ENCODE assay signal across 16 cellular contexts in genomic region chr18:6280344-6280743, GRCh38.
DNase-seq lines count a peak whose midpoint lies in the region; ATAC-seq and TF ChIP-seq lines count a peak whose summit lies in the region.
"Had no signal": no experiment of that assay in that cellular context is flagged by ENCODE, and none has a peak within 500 bp of the region (broad histone marks: within the 10 kb centered on the region; RNA-seq: fewer than 3 reads in every experiment).

No MANE protein-coding gene starts in this region.

- H3K4me3 Mint-ChIP-seq in endodermal cell (no peak overlapping the region), nephron progenitor cell (no peak overlapping the region)
- H3K4me3 Mint-ChIP-seq: CD4-positive, alpha-beta memory T cell; GM23338; H9 had no signal

- H3K27ac ChIP-seq in cardiac muscle cell, result peak overlapping the region; percentile 91
- H3K27ac ChIP-seq in endodermal cell (ENCODE audit: low read depth, low read length), result peak overlapping the region; percentile 44

- WGBS in endodermal cell (ENCODE audit: insufficient coverage in 1 of 2, insufficient read length in 1 of 2), 2 experiments, result 100% methylated on average over 1 of the region's 1 CpG; no CpG with 5 or more reads in 1 of the 2 experiments

- intact Hi-C loops in left ventricle myocardium superior (cut with micrococcal nuclease), result no loop called here

- H3K4me1 Mint-ChIP-seq in endodermal cell, result peaks cover 8% of the 10 kb centered on the region
- H3K4me1 Mint-ChIP-seq in nephron progenitor cell, result peaks cover 36% of the 10 kb centered on the region
- H3K4me1 Mint-ChIP-seq: CD4-positive, alpha-beta memory T cell; GM23338; H9 had no signal

- H3K9me3 Mint-ChIP-seq in endodermal cell (peaks cover 4% of the 10 kb centered on the region), nephron progenitor cell (peaks cover 10% of the 10 kb centered on the region)
- H3K9me3 Mint-ChIP-seq: GM23338, H9 had no signal

- DNase-seq in cardiac muscle cell (ENCODE audit: low read depth in 1 of 2, low spot score in 1 of 2) (no peak), left ventricle myocardium superior (no peak), endodermal cell (no peak), nephron progenitor cell (no peak), NCI-H2196 (lab: John Stamatoyannopoulos, UW; ENCODE audit: unreplicated experiment) (no peak)
- DNase-seq: C1 segment of cervical spinal cord; Calu3; CD4-positive, alpha-beta memory T cell; COR-L47; DMS53; DMS79 treated with DMSO at 0.1 percent for 48 hours; GF-D8; H9 had no signal

- no peak overlapping the region for H3K9ac ChIP-seq in endodermal cell (ENCODE audit: extremely low read depth, low read length, poor library complexity, severe bottlenecking)

- H3K4me1 ChIP-seq in cardiac muscle cell (ENCODE audit: low read depth), result peaks cover 74% of the 10 kb centered on the region
- H3K4me1 ChIP-seq in endodermal cell (ENCODE audit: control insufficient read depth, insufficient read depth, low read length), result peaks cover 10% of the 10 kb centered on the region

- no peaks in the 10 kb centered on the region for H3K9me3 ChIP-seq in cardiac muscle cell (ENCODE audit: low read depth)
- H3K9me3 ChIP-seq in endodermal cell (ENCODE audit: control insufficient read depth, low read length), result no peaks in the 10 kb centered on the region

- ATAC-seq in left ventricle myocardium superior (no peak), HG03045 (IDR thresholded peaks at IDR 0.05; ENCODE audit: unreplicated experiment) (no peak)
- ATAC-seq: GM23338, HCT116 had no signal

- peaks cover 4% of the 10 kb centered on the region for H3K27me3 Mint-ChIP-seq in endodermal cell (ENCODE audit: insufficient read depth)
- peaks cover 7% of the 10 kb centered on the region for H3K27me3 Mint-ChIP-seq in nephron progenitor cell (ENCODE audit: low read depth, poor library complexity)

- TF ChIP-seq CTCF in cardiac muscle cell (IDR thresholded peaks at IDR 0.05; ENCODE audit: low read depth, low read length) (no peak), endodermal cell (conservative IDR thresholded peaks at IDR 0.05) (no peak), nephron progenitor cell (IDR thresholded peaks at IDR 0.05) (no peak)

- H3K36me3 ChIP-seq in cardiac muscle cell, result no peaks in the 10 kb centered on the region
- no peaks in the 10 kb centered on the region for H3K36me3 ChIP-seq in endodermal cell (ENCODE audit: control insufficient read depth, insufficient read depth, low read length)

- H3K4me3 ChIP-seq in cardiac muscle cell, result no peak overlapping the region
- no peak overlapping the region for H3K4me3 ChIP-seq in endodermal cell (ENCODE audit: low read length)
- H3K4me3 ChIP-seq: GM23338 had no signal

- H3K27me3 ChIP-seq in cardiac muscle cell, result no peaks in the 10 kb centered on the region
- H3K27me3 ChIP-seq in endodermal cell (ENCODE audit: control insufficient read depth, insufficient read depth, low read length, poor library complexity, severe bottlenecking), result no peaks in the 10 kb centered on the region

- H3K36me3 Mint-ChIP-seq in endodermal cell (ENCODE audit: low read depth), result peaks cover 4% of the 10 kb centered on the region
- no peaks in the 10 kb centered on the region for H3K36me3 Mint-ChIP-seq in nephron progenitor cell (ENCODE audit: low read depth)
- H3K36me3 Mint-ChIP-seq: CD4-positive, alpha-beta memory T cell had no signal

- H3K27ac Mint-ChIP-seq in endodermal cell, result no peak overlapping the region
- H3K27ac Mint-ChIP-seq in nephron progenitor cell, result peak overlapping the region; percentile 47
- H3K27ac Mint-ChIP-seq: CD4-positive, alpha-beta memory T cell; GM23338; H9 had no signal
